In the genomic region with DNA sequence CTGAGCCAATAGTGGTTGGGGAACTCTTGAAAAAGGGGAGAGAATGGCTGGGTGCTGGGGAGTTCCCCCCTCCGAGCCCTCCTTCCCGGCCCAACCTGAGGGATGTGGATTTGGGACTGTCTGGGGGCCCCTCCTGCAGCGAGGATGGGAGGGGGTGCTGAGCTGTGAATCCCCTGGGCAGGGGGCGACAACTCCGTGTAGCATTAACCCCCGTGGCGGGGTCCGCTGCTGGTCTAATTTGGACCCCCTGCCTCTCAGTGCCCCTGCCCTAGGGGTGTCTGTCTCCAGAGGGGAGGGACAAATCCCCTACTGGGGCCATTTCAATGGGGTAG, we compare ENCODE assay signal across 11 cellular contexts. TPM values are rescaled to one million over a fixed set of nuclear protein-coding genes. Genes with fewer than 3 reads are reported as not detected.
A peak's percentile ranks its signal among the peaks of the same experiment; 100 is the strongest.
DNase-seq lines count a peak whose midpoint lies in the region; ATAC-seq and TF ChIP-seq lines count a peak whose summit lies in the region.
"Had no signal": no experiment of that assay in that cellular context is flagged by ENCODE, and none has a peak within 500 bp of the region (broad histone marks: within the 10 kb centered on the region; RNA-seq: fewer than 3 reads in every experiment).

No MANE protein-coding gene starts in this region.

- H3K4me3 Mint-ChIP-seq in naive B cell = peak overlapping the region; percentile 67 to 98 (median 93)

- H3K27me3 ChIP-seq in heart left ventricle = no peaks in the 10 kb centered on the region
- no peaks in the 10 kb centered on the region for H3K27me3 ChIP-seq in ascending aorta
- no peaks in the 10 kb centered on the region for H3K27me3 ChIP-seq in upper lobe of right lung

- H3K27ac ChIP-seq in heart left ventricle = peak overlapping the region; percentile 84 to 100 (median 98)
- peak overlapping the region; percentile 83 to 96 for H3K27ac ChIP-seq in ascending aorta
- H3K27ac ChIP-seq in upper lobe of right lung = peak overlapping the region; percentile 95

- DNase-seq in heart left ventricle (no peak), cardiac septum (ENCODE audit: low spot score) (no peak), ascending aorta (ENCODE audit: low spot score in 2 of 2) (no peak), naive B cell (no peak), upper lobe of right lung (no peak), GM13976 (ENCODE audit: low spot score) (no peak), dermis blood vessel endothelial cell (no peak)
- DNase-seq: DMS153, H7, kidney glomerular epithelial cell had no signal

- 57 to 78% (median 65%) methylated on average over 7 to 8 of the region's 8 CpGs for WGBS in heart left ventricle, 4 donors

- H3K36me3 ChIP-seq in heart left ventricle = peaks cover 9 to 55% (median 49%) of the 10 kb centered on the region in 9 donors
- H3K36me3 ChIP-seq in ascending aorta = peaks cover 46 to 49% of the 10 kb centered on the region in 2 donors
- H3K36me3 ChIP-seq in upper lobe of right lung = peaks cover 48% of the 10 kb centered on the region

- H3K9me3 Mint-ChIP-seq in naive B cell = no peaks in the 10 kb centered on the region

- TF ChIP-seq POLR2A in heart left ventricle (IDR thresholded peaks at IDR 0.05) = no peak

- H3K9me3 ChIP-seq in heart left ventricle (no peaks in the 10 kb centered on the region), ascending aorta (no peaks in the 10 kb centered on the region), upper lobe of right lung (no peaks in the 10 kb centered on the region)

- peaks cover 30 to 95% (median 90%) of the 10 kb centered on the region in 12 donors for H3K4me1 ChIP-seq in heart left ventricle
- peaks cover 42 to 70% of the 10 kb centered on the region in 2 donors for H3K4me1 ChIP-seq in ascending aorta
- H3K4me1 ChIP-seq in upper lobe of right lung = peaks cover 85% of the 10 kb centered on the region

- ATAC-seq in heart left ventricle (no peak), naive B cell (ENCODE audit: low read depth in 2 of 2) (no peak), upper lobe of right lung (no peak), HG03520 (IDR thresholded peaks at IDR 0.05; ENCODE audit: unreplicated experiment) (no peak)

- peaks cover 43 to 71% (median 57%) of the 10 kb centered on the region in 3 donors for H3K4me1 Mint-ChIP-seq in naive B cell

- H3K4me3 ChIP-seq in heart left ventricle (peak overlapping the region in 3 of 12 donors; percentile 32 to 82 (median 78)), ascending aorta (peak overlapping the region in 1 of 2 donors; percentile 15), upper lobe of right lung (peak overlapping the region; percentile 31)

- peaks cover 0 to 5% of the 10 kb centered on the region in 2 donors for H3K36me3 Mint-ChIP-seq in naive B cell

- peak overlapping the region; percentile 49 to 100 (median 89) for H3K27ac Mint-ChIP-seq in naive B cell

- in situ Hi-C loops in GM13976 (cut with MboI; ENCODE audit: low sequenced_read_pairs, unreplicated experiment) = no loop called here

- no peaks in the 10 kb centered on the region for H3K27me3 Mint-ChIP-seq in naive B cell

- intact Hi-C loops in heart left ventricle (cut with DNase I) = no loop called here
- intact Hi-C loops in cardiac septum (cut with DNase I) = no loop called here
- intact Hi-C loops in ascending aorta (cut with DNase I) = no loop called here
- intact Hi-C loops in upper lobe of right lung (cut with DNase I) = no loop called here

- TF ChIP-seq CTCF in heart left ventricle (IDR thresholded peaks at IDR 0.05) (no peak), ascending aorta (IDR thresholded peaks at IDR 0.05) (no peak), upper lobe of right lung (IDR thresholded peaks at IDR 0.05) (no peak), GM13976 (IDR thresholded peaks at IDR 0.05; ENCODE audit: borderline replicate concordance, control extremely low read depth, extremely low read depth, insufficient read depth, missing control alignments) (no peak)

RNA-seq across cellular contexts. Expression of gene MIDN, which starts 9.7 kb away (rescaled TPM):
- total RNA-seq in heart left ventricle (100 to 1,000 TPM in 1 of 9 donors, 10 to 100 TPM in 8; 25.8 to 115 (median 60.5) TPM), cardiac septum (97.5 TPM), ascending aorta (307 TPM), upper lobe of right lung (135 TPM), dermis blood vessel endothelial cell (22.1 and 27.9 TPM in 2 replicates)
- polyA plus RNA-seq in heart left ventricle (10 to 100 TPM; 31.5 to 33.6 TPM), naive B cell (ENCODE audit: low read depth in 6 of 6) (1 to 10 TPM in 5 of 6 donors, under 1 TPM in 1; 0.78 to 5.5 (median 2.7) TPM)

RNA-seq across cellular contexts. Expression of gene CIRBP, which starts 11.0 kb away (rescaled TPM):
- total RNA-seq in heart left ventricle (100 to 1,000 TPM; 149 to 425 (median 269) TPM), cardiac septum (318 TPM), ascending aorta (442 TPM), upper lobe of right lung (322 TPM), dermis blood vessel endothelial cell (83.1 and 192 TPM in 2 replicates)
- polyA plus RNA-seq in heart left ventricle (100 to 1,000 TPM; 217 to 282 TPM), naive B cell (ENCODE audit: low read depth in 6 of 6) (100 to 1,000 TPM; 253 to 449 (median 334) TPM)

RNA-seq across cellular contexts. Expression of gene ATP5F1D, which starts 16.6 kb away (rescaled TPM):
- total RNA-seq in heart left ventricle (100 to 1,000 TPM; 201 to 584 (median 450) TPM), cardiac septum (486 TPM), ascending aorta (232 TPM), upper lobe of right lung (126 TPM), dermis blood vessel endothelial cell (19.9 and 31.1 TPM in 2 replicates)
- polyA plus RNA-seq in heart left ventricle (1,000 to 10,000 TPM in 1 of 2 donors, 100 to 1,000 TPM in 1; 459 to 1,034 TPM), naive B cell (ENCODE audit: low read depth in 6 of 6) (100 to 1,000 TPM; 132 to 222 (median 199) TPM)

RNA-seq across cellular contexts. Expression of gene FAM174C, which starts 17.2 kb away (rescaled TPM):
- total RNA-seq in heart left ventricle (10 to 100 TPM; 11.6 to 46.7 (median 18.7) TPM), cardiac septum (20.0 TPM), ascending aorta (156 TPM), upper lobe of right lung (41.4 TPM), dermis blood vessel endothelial cell (22.0 and 25.0 TPM in 2 replicates)
- polyA plus RNA-seq in heart left ventricle (10 to 100 TPM; 23.8 to 56.4 TPM), naive B cell (ENCODE audit: low read depth in 6 of 6) (10 to 100 TPM; 48.9 to 80.0 (median 64.7) TPM)

RNA-seq across cellular contexts. Expression of gene CBARP, which starts 20.3 kb away (rescaled TPM):
- total RNA-seq in heart left ventricle = 1 to 10 TPM in 6 of 9 donors, under 1 TPM in 3; 0.60 to 2.2 (median 1.8) TPM
- polyA plus RNA-seq in heart left ventricle = 1 to 10 TPM; 1.0 to 1.6 TPM
- 1.9 TPM for total RNA-seq in cardiac septum
- 1.9 TPM for total RNA-seq in ascending aorta
- not detected for polyA plus RNA-seq in naive B cell (ENCODE audit: low read depth in 6 of 6)
- 1.0 TPM for total RNA-seq in upper lobe of right lung
- 2.7 and 2.8 TPM in 2 replicates for total RNA-seq in dermis blood vessel endothelial cell
